2 cellular contexts compared by ENCODE assay signal in genomic region chr1:33261344-33261743, GRCh38.
TF ChIP-seq lines count a peak whose summit lies in the region.

No MANE protein-coding gene starts in this region.

TF ChIP-seq in HEK293, 187 proteins besides CTCF, POLR2A, EP300 and RAD21:
- TF ChIP-seq ZBTB17 (tag by site-specific recombination; IDR thresholded peaks at IDR 0.05) (peak; percentile 82), ZNF585B (tag by site-specific recombination; IDR thresholded peaks at IDR 0.05) (no peak)

TF ChIP-seq in H1, 55 proteins besides CTCF, POLR2A, EP300 and RAD21:
- TF ChIP-seq TAF1 (IDR thresholded peaks at IDR 0.05; ENCODE audit: low read depth, low read length): no peak
- TF ChIP-seq CBX8 (IDR thresholded peaks at IDR 0.05; ENCODE audit: borderline replicate concordance, low read depth, low read length): no peak
- TF ChIP-seq CHD2 (IDR thresholded peaks at IDR 0.05; ENCODE audit: low read length): no peak
- TF ChIP-seq TBP (IDR thresholded peaks at IDR 0.05; ENCODE audit: low read depth, low read length): no peak
- no peak for TF ChIP-seq POLR2AphosphoS5 (IDR thresholded peaks at IDR 0.05; ENCODE audit: low read depth, low read length)
- TF ChIP-seq JUN (IDR thresholded peaks at IDR 0.05; ENCODE audit: low read depth, low read length): no peak
- TF ChIP-seq RNF2 (IDR thresholded peaks at IDR 0.05; ENCODE audit: borderline replicate concordance, low read depth, low read length, missing control alignments, poor library complexity, severe bottlenecking): no peak
- no peak for TF ChIP-seq SIRT6 (IDR thresholded peaks at IDR 0.05; ENCODE audit: low read length)
- TF ChIP-seq CHD1 (IDR thresholded peaks at IDR 0.05; ENCODE audit: low read depth, low read length): no peak
- no peak for TF ChIP-seq CTBP2 (IDR thresholded peaks at IDR 0.05; ENCODE audit: borderline replicate concordance, insufficient read depth, insufficient read length, low read length)
- no peak for TF ChIP-seq PHF8 (conservative IDR thresholded peaks at IDR 0.05; ENCODE audit: low read depth, low read length)
- TF ChIP-seq CEBPB (IDR thresholded peaks at IDR 0.05; ENCODE audit: low read depth, low read length): no peak
